Comparison of ENCODE assay signal across 16 cellular contexts in genomic region chr6:98486052-98486451, GRCh38.
DNase-seq lines count a peak whose midpoint lies in the region; ATAC-seq and TF ChIP-seq lines count a peak whose summit lies in the region.
"Had no signal": no experiment of that assay in that cellular context is flagged by ENCODE, and none has a peak within 500 bp of the region (broad histone marks: within the 10 kb centered on the region; RNA-seq: fewer than 3 reads in every experiment).

No MANE protein-coding gene starts in this region.

- H3K27me3 Mint-ChIP-seq in glutamatergic neuron (ENCODE audit: unreplicated experiment): peaks cover 2% of the 10 kb centered on the region
- no peaks in the 10 kb centered on the region for H3K27me3 Mint-ChIP-seq in stimulated activated naive CD8-positive, alpha-beta T cell treated with anti-CD3 and anti-CD28 coated beads, Interleukin-15, amount 100 ng/mL, for 72 hours

- H3K9me3 Mint-ChIP-seq in glutamatergic neuron (ENCODE audit: unreplicated experiment): peaks cover 9% of the 10 kb centered on the region
- no peaks in the 10 kb centered on the region for H3K9me3 Mint-ChIP-seq in stimulated activated naive CD8-positive, alpha-beta T cell treated with anti-CD3 and anti-CD28 coated beads, Interleukin-15, amount 100 ng/mL, for 72 hours
- H3K9me3 Mint-ChIP-seq: H9 had no signal

- no peak overlapping the region for H3K27ac ChIP-seq in Panc1 (ENCODE audit: low read length)
- H3K27ac ChIP-seq in tibial nerve: no peak overlapping the region
- H3K27ac ChIP-seq: 22Rv1; BLaER1 treated with 17β-estradiol and CSF1 and Interleukin-3, amounts not matched to agents 10 nM and 100 nM had no signal

- no peak for TF ChIP-seq POLR2A in tibial nerve (IDR thresholded peaks at IDR 0.05)

- CTCF ChIA-PET in Panc1 (lab: Charles Lee): no interaction called here

- WGBS in tibial nerve, 2 donors: 51 to 52% methylated on average over 2 of the region's 2 CpGs

- H3K36me3 Mint-ChIP-seq in glutamatergic neuron (ENCODE audit: unreplicated experiment): no peaks in the 10 kb centered on the region

- TF ChIP-seq CTCF in Panc1 (IDR thresholded peaks at IDR 0.05) (0 out of 2 replicates have a peak, but pooled peaks have one; percentile 7), glutamatergic neuron (IDR thresholded peaks at IDR 0.05; ENCODE audit: partially characterized antibody, unreplicated experiment) (no peak), tibial nerve (IDR thresholded peaks at IDR 0.05) (no peak)

- in situ Hi-C loops in Panc1 (cut with HindIII; ENCODE audit: low pct_unique_long_range_greater_than_20kb, low sequenced_read_pairs): no loop called here

- POLR2A ChIA-PET in Panc1 (lab: Charles Lee): no interaction called here

- H3K4me1 ChIP-seq in Panc1 (ENCODE audit: control insufficient read depth, insufficient read depth, low read length) (no peaks in the 10 kb centered on the region), tibial nerve (no peaks in the 10 kb centered on the region)

- intact Hi-C loops in Panc1 (cut with micrococcal nuclease; ENCODE audit: unreplicated experiment): no loop called here

- no peak for ATAC-seq in Panc1
- ATAC-seq in stimulated activated naive CD8-positive, alpha-beta T cell treated with anti-CD3 and anti-CD28 coated beads, Interleukin-15, amount 100 ng/mL, for 72 hours: no peak
- no peak for ATAC-seq in GM18517 (IDR thresholded peaks at IDR 0.05; ENCODE audit: unreplicated experiment)
- ATAC-seq: PC-3 had no signal

- no peaks in the 10 kb centered on the region for H3K9me3 ChIP-seq in Panc1 (ENCODE audit: control insufficient read depth, insufficient read depth, low read depth, low read length)
- H3K9me3 ChIP-seq in tibial nerve: no peaks in the 10 kb centered on the region
- H3K9me3 ChIP-seq: BLaER1 treated with 17β-estradiol and CSF1 and Interleukin-3, amounts not matched to agents 10 nM and 100 nM had no signal

- no peak for TF ChIP-seq EP300 in tibial nerve (IDR thresholded peaks at IDR 0.05)

- H3K4me1 Mint-ChIP-seq in glutamatergic neuron (ENCODE audit: low read depth, unreplicated experiment): peaks cover 40% of the 10 kb centered on the region
- no peaks in the 10 kb centered on the region for H3K4me1 Mint-ChIP-seq in stimulated activated naive CD8-positive, alpha-beta T cell treated with anti-CD3 and anti-CD28 coated beads, Interleukin-15, amount 100 ng/mL, for 72 hours

- DNase-seq in NCI-H146 (lab: John Stamatoyannopoulos, UW): peak; percentile 10
- no peak for DNase-seq in NCI-H146 treated with DMSO at 0.1 percent for 48 hours (lab: John Stamatoyannopoulos, UW; ENCODE audit: unreplicated experiment)
- no peak for DNase-seq in Panc1 (ENCODE audit: low read depth, low spot score)
- peak; percentile 41 for DNase-seq in glutamatergic neuron
- DNase-seq in putamen (ENCODE audit: low spot score): peak; percentile 10
- DNase-seq in stimulated activated naive CD8-positive, alpha-beta T cell treated with anti-CD3 and anti-CD28 coated beads, Interleukin-15, amount 100 ng/mL, for 72 hours: no peak
- no peak for DNase-seq in tibial nerve (ENCODE audit: low spot score in 2 of 2)
- DNase-seq: H9, IMR-90, NCI-H2107, NCI-H510A, PC-3, T-helper 1 cell had no signal

- H3K4me3 ChIP-seq in Panc1 (ENCODE audit: low read depth in 2 of 2, low read length in 2 of 2): no peak overlapping the region
- H3K4me3 ChIP-seq in tibial nerve: no peak overlapping the region
- H3K4me3 ChIP-seq: BLaER1 treated with 17β-estradiol and CSF1 and Interleukin-3, amounts not matched to agents 10 nM and 100 nM had no signal

- no peaks in the 10 kb centered on the region for H3K27me3 ChIP-seq in Panc1 (ENCODE audit: control insufficient read depth, insufficient read depth, low read length)
- H3K27me3 ChIP-seq in tibial nerve: no peaks in the 10 kb centered on the region
- H3K27me3 ChIP-seq: BLaER1 treated with 17β-estradiol and CSF1 and Interleukin-3, amounts not matched to agents 10 nM and 100 nM had no signal

- no TSS peak for BruUV-seq in Panc1 (replicated peaks; lab: Mats Ljungman, UMichigan)

- peak overlapping the region; percentile 86 for H3K27ac Mint-ChIP-seq in glutamatergic neuron (ENCODE audit: unreplicated experiment)
- H3K27ac Mint-ChIP-seq in stimulated activated naive CD8-positive, alpha-beta T cell treated with anti-CD3 and anti-CD28 coated beads, Interleukin-15, amount 100 ng/mL, for 72 hours: no peak overlapping the region

- H3K36me3 ChIP-seq in Panc1 (ENCODE audit: control insufficient read depth, insufficient read depth, low read length) (no peaks in the 10 kb centered on the region), tibial nerve (no peaks in the 10 kb centered on the region)
- H3K36me3 ChIP-seq: BLaER1 treated with 17β-estradiol and CSF1 and Interleukin-3, amounts not matched to agents 10 nM and 100 nM had no signal

- peak overlapping the region; percentile 18 for H3K4me3 Mint-ChIP-seq in glutamatergic neuron (ENCODE audit: unreplicated experiment)
- H3K4me3 Mint-ChIP-seq in stimulated activated naive CD8-positive, alpha-beta T cell treated with anti-CD3 and anti-CD28 coated beads, Interleukin-15, amount 100 ng/mL, for 72 hours: no peak overlapping the region
- H3K4me3 Mint-ChIP-seq: H9 had no signal

Comparison
In these comparisons a context has a peak if more than half of its experiments do, and no peak if none do; other contexts are left out.
1. DNase-seq: peak in NCI-H146 (single experiment), glutamatergic neuron (single experiment) and putamen (single experiment); none in NCI-H146 treated with DMSO at 0.1 percent for 48 hours (single experiment), Panc1 (single experiment), stimulated activated naive CD8-positive, alpha-beta T cell treated with anti-CD3 and anti-CD28 coated beads, Interleukin-15, amount 100 ng/mL, for 72 hours (0 of 2) and tibial nerve (0 of 2).